20 cellular contexts compared by ENCODE assay signal in the genomic region with DNA sequence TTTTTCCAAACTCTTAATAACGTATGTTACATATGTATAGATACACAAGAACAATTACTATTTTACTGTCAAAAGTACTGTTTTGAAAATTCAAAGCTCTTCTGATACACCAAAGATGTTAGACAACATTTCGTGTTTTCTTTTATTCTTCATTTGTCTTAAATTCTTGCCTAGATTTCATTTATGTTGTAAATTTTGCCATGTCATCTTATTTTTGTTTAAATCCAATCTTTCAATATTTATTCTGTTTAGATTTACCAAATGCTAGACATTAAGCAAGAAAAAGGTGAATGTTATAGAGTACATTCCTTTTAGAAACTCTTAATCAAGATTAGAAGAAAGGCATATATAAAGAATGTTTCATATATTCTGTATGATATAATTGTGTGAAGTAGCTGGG.
A peak's percentile ranks its signal among the peaks of the same experiment; 100 is the strongest.
DNase-seq lines count a peak whose midpoint lies in the region; FAIRE-seq and TF ChIP-seq lines count a peak whose summit lies in the region.
"Had no signal": no experiment of that assay in that cellular context is flagged by ENCODE, and none has a peak within 500 bp of the region (broad histone marks: within the 10 kb centered on the region; RNA-seq: fewer than 3 reads in every experiment).

No MANE protein-coding gene starts in this region.

- H3K4me1 ChIP-seq in H1 (replicated peaks in 1 of 4; ENCODE audit: control insufficient read depth in 3 of 4, insufficient read depth in 4 of 4, low read length in 3 of 4), result no peaks in the 10 kb centered on the region
- no peaks in the 10 kb centered on the region for H3K4me1 ChIP-seq in stomach
- H3K4me1 ChIP-seq: BLaER1, Caco-2 had no signal

- H3K14ac ChIP-seq in H1 (ENCODE audit: insufficient read length), result no peak overlapping the region

- peak; percentile 39 for FAIRE-seq in A204.1 (lab: Jason Lieb, UNC)
- peak; percentile 75 for FAIRE-seq in D721Med (lab: Jason Lieb, UNC)
- no peak for FAIRE-seq in H1 (lab: Jason Lieb, UNC)
- FAIRE-seq: GM12891 had no signal

- H3K9me3 ChIP-seq in SU-DHL-6 (ENCODE audit: insufficient read depth, low read length) (no peaks in the 10 kb centered on the region), H1 (ENCODE audit: insufficient read depth in 2 of 2, low read depth in 1 of 2, low read length in 1 of 2) (no peaks in the 10 kb centered on the region), stomach (no peaks in the 10 kb centered on the region)
- H3K9me3 ChIP-seq: BLaER1, Caco-2 had no signal

- H2AFZ ChIP-seq in SU-DHL-6 (ENCODE audit: low read depth, low read length, severe bottlenecking) (peak overlapping the region; percentile 26), H1 (ENCODE audit: low read length) (no peak overlapping the region)
- H2AFZ ChIP-seq: GM23248 had no signal

- H2BK20ac ChIP-seq in H1 (ENCODE audit: low read length), result no peak overlapping the region

- no peak overlapping the region for H3K27ac ChIP-seq in SU-DHL-6 (ENCODE audit: low read depth, low read length)
- no peak overlapping the region for H3K27ac ChIP-seq in H1 (ENCODE audit: low read depth, low read length)
- H3K27ac ChIP-seq in stomach, result no peak overlapping the region
- H3K27ac ChIP-seq: BLaER1, C4-2B, GM23248 had no signal

- H3K9ac ChIP-seq in SU-DHL-6 (ENCODE audit: low read length) (no peak overlapping the region), H1 (replicated peaks in 1 of 4; ENCODE audit: extremely low read depth in 1 of 4, low read depth in 3 of 4, low read length in 3 of 4) (no peak overlapping the region)
- H3K9ac ChIP-seq: BLaER1, GM23248 had no signal

- no peak for TF ChIP-seq POLR2A in H1 (IDR thresholded peaks at IDR 0.05; ENCODE audit: control extremely low read depth in 1 of 2, low read depth in 2 of 2, low read length in 2 of 2)
- TF ChIP-seq POLR2A in stomach (IDR thresholded peaks at IDR 0.05), result no peak

- no peak overlapping the region for H2BK15ac ChIP-seq in H1 (ENCODE audit: low read length)

- H2AK5ac ChIP-seq in H1 (ENCODE audit: low read depth, low read length), result no peak overlapping the region

- no peak overlapping the region for H3K23ac ChIP-seq in H1 (ENCODE audit: insufficient read length)

- intact Hi-C loops in stomach (cut with DNase I; ENCODE audit: low total_unique reads), result no loop called here

- no peak overlapping the region for H2BK12ac ChIP-seq in H1 (ENCODE audit: low read depth, low read length)

- no peak overlapping the region for H2BK120ac ChIP-seq in H1 (replicated peaks; ENCODE audit: low read depth, low read length)

- DNase-seq in D721Med (ENCODE audit: insufficient read length, low spot score) (no peak), H1 (ENCODE audit: low read depth in 1 of 2, low spot score in 2 of 2) (no peak), stomach (no peak), cortex of kidney (lab: John Stamatoyannopoulos, UW) (no peak), dermis blood vessel endothelial cell (no peak)
- DNase-seq: 8988T; Caco-2; CD4-positive, CD25-positive, alpha-beta regulatory T cell; CD8-positive, alpha-beta T cell; DMS 273 treated with DMSO at 0.1 percent for 48 hours; DMS79; EL; GDM1; GM23248; H9 had no signal

- H4K5ac ChIP-seq in H1 (ENCODE audit: insufficient read length, low read depth, low read length), result no peak overlapping the region

- TF ChIP-seq CTCF in D721Med (IDR thresholded peaks at IDR 0.05; ENCODE audit: insufficient read depth, missing control alignments) (no peak), SU-DHL-6 (IDR thresholded peaks at IDR 0.05; ENCODE audit: insufficient read depth, low read length, poor library complexity, severe bottlenecking) (no peak), H1 (IDR thresholded peaks at IDR 0.05; ENCODE audit: control extremely low read depth in 1 of 3, insufficient read depth in 1 of 3, low read depth in 1 of 3, low read length in 3 of 3) (no peak), stomach (IDR thresholded peaks at IDR 0.05) (no peak)

- H3K23me2 ChIP-seq in H1 (ENCODE audit: low read depth, low read length), result no peaks in the 10 kb centered on the region

- H3K56ac ChIP-seq in H1 (replicated peaks; ENCODE audit: insufficient read length, low read depth, low read length), result no peak overlapping the region

- no peaks in the 10 kb centered on the region for H4K20me1 ChIP-seq in SU-DHL-6 (ENCODE audit: low read depth, low read length)
- no peaks in the 10 kb centered on the region for H4K20me1 ChIP-seq in H1 (replicated peaks in 1 of 2; ENCODE audit: control insufficient read depth in 1 of 2, insufficient read depth in 2 of 2, low read length in 2 of 2)
- H4K20me1 ChIP-seq: BLaER1 had no signal

- WGBS in H1 (ENCODE audit: extremely low coverage in 1 of 2, insufficient coverage in 1 of 2, insufficient read length in 1 of 2, insufficient replicate concordance in 2 of 2, low coverage in 1 of 2, low lambda C conversion rate in 2 of 2, missing lambda C conversion rate in 1 of 2), 2 experiments, result 91% methylated on average over 2 of the region's 2 CpGs; no CpG with 5 or more reads in 1 of the 2 experiments
- WGBS in stomach, 5 donors, result 67 to 78% (median 75%) methylated on average over 2 of the region's 2 CpGs

- no peak overlapping the region for H4K8ac ChIP-seq in H1 (ENCODE audit: extremely low read depth, insufficient read depth, low read length)

- no peak for TF ChIP-seq RAD21 in H1 (IDR thresholded peaks at IDR 0.05 in 1 of 2, conservative IDR thresholded peaks at IDR 0.05 in 1 of 2; ENCODE audit: low read depth in 2 of 2, low read length in 2 of 2)

- H3K9me2 ChIP-seq in SU-DHL-6 (replicated peaks; ENCODE audit: insufficient read depth, low read length), result no peaks in the 10 kb centered on the region

- H3K79me2 ChIP-seq in SU-DHL-6 (ENCODE audit: insufficient read depth, low read length) (no peaks in the 10 kb centered on the region), H1 (ENCODE audit: control insufficient read depth in 1 of 2, insufficient read depth in 2 of 2, low read length in 2 of 2) (no peaks in the 10 kb centered on the region)

- CTCF ChIA-PET in H1 (lab: Charles Lee; ENCODE audit: partially characterized antibody), result no interaction called here

- no peak overlapping the region for H4K91ac ChIP-seq in H1 (replicated peaks; ENCODE audit: insufficient read length, low read length)

- POLR2A ChIA-PET in H1 (lab: Charles Lee; ENCODE audit: partially characterized antibody), result no interaction called here

- no peaks in the 10 kb centered on the region for H3K79me1 ChIP-seq in H1 (ENCODE audit: low read depth, low read length)

- no peak overlapping the region for H2BK5ac ChIP-seq in H1 (ENCODE audit: low read depth, low read length)

- no peaks in the 10 kb centered on the region; the same call in 1 of the 2 replicates for H3F3A ChIP-seq in SU-DHL-6 (ENCODE audit: insufficient read depth)

- H3K36me3 ChIP-seq in SU-DHL-6 (ENCODE audit: low read length) (no peaks in the 10 kb centered on the region), H1 (ENCODE audit: control insufficient read depth in 2 of 4, insufficient read depth in 4 of 4, low read length in 3 of 4) (no peaks in the 10 kb centered on the region), stomach (no peaks in the 10 kb centered on the region)
- H3K36me3 ChIP-seq: BLaER1 had no signal

- no peak overlapping the region for H3K18ac ChIP-seq in H1 (ENCODE audit: extremely low read depth, low read length)

- H3K4me2 ChIP-seq in SU-DHL-6 (ENCODE audit: low read depth, low read length, poor library complexity, severe bottlenecking) (no peak overlapping the region), H1 (ENCODE audit: insufficient read depth in 1 of 2, low read depth in 2 of 2, low read length in 2 of 2) (no peak overlapping the region)
- H3K4me2 ChIP-seq: BLaER1 had no signal

- TF ChIP-seq EP300 in H1 (IDR thresholded peaks at IDR 0.05; ENCODE audit: borderline replicate concordance in 1 of 2, low read depth in 2 of 2, low read length in 2 of 2) (no peak), stomach (IDR thresholded peaks at IDR 0.05) (no peak)

- no peak overlapping the region for H3K4me3 ChIP-seq in SU-DHL-6 (ENCODE audit: insufficient read depth, low read length, poor library complexity, severe bottlenecking)
- no peak overlapping the region for H3K4me3 ChIP-seq in H1 (ENCODE audit: extremely low read depth in 1 of 4, insufficient read depth in 2 of 4, low read depth in 3 of 4, low read length in 4 of 4)
- no peak overlapping the region for H3K4me3 ChIP-seq in stomach
- H3K4me3 ChIP-seq: BLaER1, GM23248 had no signal

- H3K27me3 ChIP-seq in SU-DHL-6 (ENCODE audit: low read length) (no peaks in the 10 kb centered on the region), H1 (replicated peaks in 1 of 4; ENCODE audit: control insufficient read depth in 3 of 4, extremely low read depth in 1 of 4, insufficient read depth in 3 of 4, low read length in 3 of 4) (no peaks in the 10 kb centered on the region), stomach (no peaks in the 10 kb centered on the region)
- H3K27me3 ChIP-seq: BLaER1 had no signal

- H3K4ac ChIP-seq in H1 (replicated peaks; ENCODE audit: insufficient read length, low read depth, low read length), result no peak overlapping the region

TF ChIP-seq in H1, 55 proteins besides CTCF, POLR2A, EP300 and RAD21:
- TF ChIP-seq MAFK (IDR thresholded peaks at IDR 0.05; ENCODE audit: low read depth, low read length) (peak; percentile 28; the same call in 1 of the 2 replicates), KDM5A (IDR thresholded peaks at IDR 0.05; ENCODE audit: low read length) (no peak)
